ENCODE assay signal across 8 cellular contexts in the genomic region with DNA sequence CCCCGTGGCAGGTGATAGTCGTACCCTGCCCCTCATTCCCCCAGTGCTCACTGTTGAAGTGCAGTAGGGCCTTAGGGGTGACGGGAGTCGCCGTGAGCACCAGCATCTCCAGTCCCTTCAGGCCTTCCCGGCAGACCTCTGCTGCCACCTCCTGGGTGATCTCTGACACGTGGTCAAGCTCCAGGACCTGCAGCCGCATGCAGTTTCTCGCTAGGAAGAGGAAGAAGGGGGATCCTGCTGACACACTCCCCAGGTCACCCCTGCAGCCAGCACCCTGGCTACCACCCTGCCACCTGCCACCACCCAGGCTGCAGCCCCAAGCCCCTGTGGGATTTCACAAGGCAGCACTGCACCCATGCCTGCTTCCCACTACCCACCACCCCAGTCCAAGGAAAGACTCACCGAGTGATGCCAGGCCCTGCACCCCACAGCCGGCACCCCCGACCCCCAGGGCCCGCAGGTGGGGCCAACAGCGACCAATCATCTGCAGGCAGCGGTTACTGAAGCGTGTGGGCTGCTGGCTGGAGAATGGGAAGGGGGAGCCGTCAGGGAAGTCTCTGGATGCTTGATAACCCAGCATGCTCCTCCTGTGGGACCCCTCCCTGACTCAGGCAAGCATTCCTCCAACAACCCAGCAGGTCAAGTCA. TPM values are rescaled to one million over a fixed set of nuclear protein-coding genes. Genes with fewer than 3 reads are reported as not detected.
DNase-seq lines count a peak whose midpoint lies in the region; ATAC-seq and TF ChIP-seq lines count a peak whose summit lies in the region.

No MANE protein-coding gene starts in this region.

- H3K4me1 ChIP-seq in sigmoid colon = no peaks in the 10 kb centered on the region

- H3K9me3 Mint-ChIP-seq in T-cell (no peaks in the 10 kb centered on the region), CD14-positive monocyte (no peaks in the 10 kb centered on the region)
- no peaks in the 10 kb centered on the region for H3K9me3 Mint-ChIP-seq in T-helper 2 cell treated with Interferon-gamma antibody and Interleukin-4, amounts not matched to agents 5 μg/mL and 100 μg/mL, for 36 hours

- H3K36me3 ChIP-seq in sigmoid colon = no peaks in the 10 kb centered on the region

- H3K4me3 Mint-ChIP-seq in T-cell (no peak overlapping the region), CD14-positive monocyte (no peak overlapping the region)
- H3K4me3 Mint-ChIP-seq in T-helper 2 cell treated with Interferon-gamma antibody and Interleukin-4, amounts not matched to agents 5 μg/mL and 100 μg/mL, for 36 hours = no peak overlapping the region

- H3K4me1 Mint-ChIP-seq in T-cell (peaks cover 6 to 14% (median 12%) of the 10 kb centered on the region in 3 donors), CD14-positive monocyte (peaks cover 7% of the 10 kb centered on the region)
- no peaks in the 10 kb centered on the region for H3K4me1 Mint-ChIP-seq in T-helper 2 cell treated with Interferon-gamma antibody and Interleukin-4, amounts not matched to agents 5 μg/mL and 100 μg/mL, for 36 hours (ENCODE audit: low read depth)

- peak; percentile 27 for DNase-seq in GM04504 (ENCODE audit: low read depth)
- peak; percentile 75 for DNase-seq in NB4 (ENCODE audit: low read depth)
- DNase-seq in dorsolateral prefrontal cortex = peak in 5 of 10 donors; percentile 36 to 67 (median 53)
- DNase-seq in mesenteric fat pad (ENCODE audit: low spot score) = peak; percentile 73
- DNase-seq in sigmoid colon = no peak
- DNase-seq in T-cell = no peak
- DNase-seq in T-helper 2 cell treated with Interferon-gamma antibody and Interleukin-4, amounts not matched to agents 5 μg/mL and 100 μg/mL, for 36 hours (ENCODE audit: low spot score) = no peak
- no peak for DNase-seq in CD14-positive monocyte (ENCODE audit: low spot score)

- no peak for TF ChIP-seq POLR2A in NB4 (IDR thresholded peaks at IDR 0.05; ENCODE audit: extremely low read depth, insufficient read length)
- TF ChIP-seq POLR2A in sigmoid colon (IDR thresholded peaks at IDR 0.05) = no peak

- H3K4me3 ChIP-seq in NB4 (ENCODE audit: low read depth, low read length) (no peak overlapping the region), dorsolateral prefrontal cortex (no peak overlapping the region), sigmoid colon (no peak overlapping the region)

- CTCF ChIA-PET in T-cell (lab: Charles Lee) = no interaction called here

- no peak for TF ChIP-seq EP300 in sigmoid colon (IDR thresholded peaks at IDR 0.05)

- H3K27ac Mint-ChIP-seq in T-cell = no peak overlapping the region
- no peak overlapping the region for H3K27ac Mint-ChIP-seq in T-helper 2 cell treated with Interferon-gamma antibody and Interleukin-4, amounts not matched to agents 5 μg/mL and 100 μg/mL, for 36 hours
- peak overlapping the region in 1 of 7 donors; percentile 11 for H3K27ac Mint-ChIP-seq in CD14-positive monocyte

- H3K27me3 ChIP-seq in dorsolateral prefrontal cortex (peaks cover 0 to 4% (median 0%) of the 10 kb centered on the region in 45 donors), sigmoid colon (peaks cover 0 to 7% (median 0%) of the 10 kb centered on the region in 3 donors)

- POLR2A ChIA-PET in T-cell (lab: Charles Lee) = no interaction called here

- 56 to 67% methylated on average over 17 of the region's 17 CpGs for WGBS in sigmoid colon, 2 donors

- H3K27me3 Mint-ChIP-seq in T-cell = no peaks in the 10 kb centered on the region
- H3K27me3 Mint-ChIP-seq in T-helper 2 cell treated with Interferon-gamma antibody and Interleukin-4, amounts not matched to agents 5 μg/mL and 100 μg/mL, for 36 hours (ENCODE audit: low read depth) = no peaks in the 10 kb centered on the region
- peaks cover 1% of the 10 kb centered on the region in 3 donors for H3K27me3 Mint-ChIP-seq in CD14-positive monocyte (ENCODE audit: low read depth in 3 of 3)

- ATAC-seq in T-cell (replicated peaks in 1 of 4) = no peak

- no peaks in the 10 kb centered on the region for H3K9me3 ChIP-seq in sigmoid colon

- intact Hi-C loops in dorsolateral prefrontal cortex (cut with DNase I) (no loop called here), sigmoid colon (cut with DNase I) (no loop called here), CD14-positive monocyte (cut with micrococcal nuclease) (no loop called here)

- TF ChIP-seq CTCF in NB4 (IDR thresholded peaks at IDR 0.05; ENCODE audit: low read depth, low read length) = peak; percentile 32
- peak in 44 of 56 donors; percentile 17 to 55 (median 40) for TF ChIP-seq CTCF in dorsolateral prefrontal cortex (IDR thresholded peaks at IDR 0.05 in 54 of 56, conservative IDR thresholded peaks at IDR 0.05 in 2 of 56; ENCODE audit: low read depth in 1 of 56, partially characterized antibody in 56 of 56)
- TF ChIP-seq CTCF in sigmoid colon (IDR thresholded peaks at IDR 0.05) = no peak
- no peak for TF ChIP-seq CTCF in CD14-positive monocyte (IDR thresholded peaks at IDR 0.05)

- H3K27ac ChIP-seq in dorsolateral prefrontal cortex (peak overlapping the region in 2 of 59 donors; percentile 9 to 15), sigmoid colon (no peak overlapping the region)

- H3K36me3 Mint-ChIP-seq in T-cell (peaks cover 12% of the 10 kb centered on the region), CD14-positive monocyte (peaks cover 38 to 47% of the 10 kb centered on the region in 2 donors)
- H3K36me3 Mint-ChIP-seq in T-helper 2 cell treated with Interferon-gamma antibody and Interleukin-4, amounts not matched to agents 5 μg/mL and 100 μg/mL, for 36 hours (ENCODE audit: low read depth) = peaks cover 3% of the 10 kb centered on the region

RNA-seq across cellular contexts. Expression of gene FBXO41, which starts 23.8 kb away (rescaled TPM):
- 100 to 1,000 TPM in 86 of 120 experiments, 10 to 100 TPM in 34; 33.6 to 164 (median 112) TPM for total RNA-seq in dorsolateral prefrontal cortex
- total RNA-seq in mesenteric fat pad = 1.7 TPM
- total RNA-seq in sigmoid colon = 1 to 10 TPM in 3 of 4 donors, under 1 TPM in 1; 0.55 to 2.9 (median 2.3) TPM
- 1 to 10 TPM in 1 of 3 donors, under 1 TPM in 2; under 0.01 to 4.4 (median 0.46) TPM for polyA plus RNA-seq in sigmoid colon
- 10 to 100 TPM; 17.6 to 23.7 (median 19.6) TPM for total RNA-seq in T-cell
- under 1 TPM; 0.29 to 0.52 TPM for polyA plus RNA-seq in CD14-positive monocyte

RNA-seq across cellular contexts. Expression of gene CCT7, which starts 26.4 kb away (rescaled TPM):
- 100 to 1,000 TPM; 123 to 278 (median 188) TPM for total RNA-seq in dorsolateral prefrontal cortex
- 190 TPM for total RNA-seq in mesenteric fat pad
- total RNA-seq in sigmoid colon = 100 to 1,000 TPM; 173 to 197 (median 188) TPM
- 100 to 1,000 TPM; 121 to 173 (median 148) TPM for polyA plus RNA-seq in sigmoid colon
- 100 to 1,000 TPM; 120 to 210 (median 193) TPM for total RNA-seq in T-cell
- polyA plus RNA-seq in CD14-positive monocyte = 100 to 1,000 TPM; 134 to 151 TPM

RNA-seq across cellular contexts. Expression of gene PRADC1, which starts 27.4 kb away (rescaled TPM):
- total RNA-seq in dorsolateral prefrontal cortex = 10 to 100 TPM; 12.9 to 36.2 (median 21.9) TPM
- 31.1 TPM for total RNA-seq in mesenteric fat pad
- 10 to 100 TPM; 27.7 to 68.1 (median 38.6) TPM for total RNA-seq in sigmoid colon
- 10 to 100 TPM; 30.3 to 57.1 (median 55.9) TPM for polyA plus RNA-seq in sigmoid colon
- 1 to 10 TPM; 6.1 to 9.9 (median 6.4) TPM for total RNA-seq in T-cell
- 10 to 100 TPM; 33.3 to 49.2 TPM for polyA plus RNA-seq in CD14-positive monocyte

RNA-seq across cellular contexts. Expression of gene EGR4, which starts 32.9 kb away (rescaled TPM):
- total RNA-seq in dorsolateral prefrontal cortex = 10 to 100 TPM in 7 of 120 experiments, 1 to 10 TPM in 109, under 1 TPM in 4; 0.25 to 57.1 (median 3.0) TPM
- total RNA-seq in mesenteric fat pad = not detected
- total RNA-seq in sigmoid colon = under 1 TPM in 1 of 4 donors, not detected in 3; 0.14 TPM
- polyA plus RNA-seq in sigmoid colon = under 1 TPM in 1 of 3 donors, not detected in 2; 0.07 TPM
- under 1 TPM in 4 of 5 donors, not detected in 1; 0.09 to 0.35 (median 0.19) TPM for total RNA-seq in T-cell
- under 1 TPM in 1 of 2 donors, not detected in 1; 0.12 TPM for polyA plus RNA-seq in CD14-positive monocyte

RNA-seq across cellular contexts. Expression of gene SMYD5, which starts 46.4 kb away (rescaled TPM):
- total RNA-seq in dorsolateral prefrontal cortex (10 to 100 TPM; 25.0 to 44.3 (median 33.2) TPM), mesenteric fat pad (25.1 TPM), sigmoid colon (10 to 100 TPM in 1 of 4 donors, 1 to 10 TPM in 3; 6.9 to 12.4 (median 7.9) TPM), T-cell (10 to 100 TPM; 38.2 to 56.9 (median 44.5) TPM)
- polyA plus RNA-seq in sigmoid colon (10 to 100 TPM in 1 of 3 donors, 1 to 10 TPM in 2; 5.3 to 18.2 (median 7.8) TPM), CD14-positive monocyte (1 to 10 TPM; 1.6 to 1.7 TPM)

Comparison
In these comparisons a context has a peak if more than half of its experiments do, and no peak if none do; other contexts are left out.
1. DNase-seq: peak in GM04504 (single experiment), NB4 (single experiment) and mesenteric fat pad (single experiment); none in sigmoid colon (single experiment), T-cell (0 of 34), T-helper 2 cell treated with Interferon-gamma antibody and Interleukin-4, amounts not matched to agents 5 μg/mL and 100 μg/mL, for 36 hours (single experiment) and CD14-positive monocyte (single experiment).
2. CTCF ChIP-seq: peak in NB4 (single experiment) and dorsolateral prefrontal cortex (44 of 56); none in sigmoid colon (0 of 4) and CD14-positive monocyte (single experiment).